Comparison of ENCODE assay signal across 1 cellular context in genomic region chr2:235850771-235851551, GRCh38.
TF ChIP-seq lines count a peak whose summit lies in the region.

No MANE protein-coding gene starts in this region.

TF ChIP-seq in GM23338, 12 proteins besides CTCF, POLR2A, EP300 and RAD21:
- no peak for TF ChIP-seq ZNF462 (CRISPR knock-in tag; IDR thresholded peaks at IDR 0.05)
- peak; percentile 70 for TF ChIP-seq REST (IDR thresholded peaks at IDR 0.05; ENCODE audit: unreplicated experiment)
